Comparison of ENCODE assay signal across 8 cellular contexts in genomic region chr6:108260126-108260808, GRCh38. TPM values are rescaled to one million over a fixed set of nuclear protein-coding genes. Genes with fewer than 3 reads are reported as not detected.
DNase-seq lines count a peak whose midpoint lies in the region; ATAC-seq and TF ChIP-seq lines count a peak whose summit lies in the region.

No MANE protein-coding gene starts in this region.

- ATAC-seq in GM21390 (IDR thresholded peaks at IDR 0.05; ENCODE audit: unreplicated experiment) (peak; percentile 8), T-helper 17 cell (no peak), HG03565 (IDR thresholded peaks at IDR 0.05; ENCODE audit: unreplicated experiment) (no peak)

- peak overlapping the region; percentile 94 for H3K4me3 ChIP-seq in kidney epithelial cell (ENCODE audit: low read depth, low read length)

- no peaks in the 10 kb centered on the region for H3K9me3 Mint-ChIP-seq in chondrocyte (ENCODE audit: low read depth)

- H3K27me3 ChIP-seq in kidney epithelial cell (ENCODE audit: control insufficient read depth, insufficient read depth, low read length), result no peaks in the 10 kb centered on the region

- H3K27ac Mint-ChIP-seq in T-helper 17 cell, result peak overlapping the region; percentile 93
- H3K27ac Mint-ChIP-seq in chondrocyte (ENCODE audit: unreplicated experiment), result peak overlapping the region; percentile 97

- DNase-seq in D341Med (ENCODE audit: low spot score) (peak; percentile 62), HuH-7.5 (ENCODE audit: low spot score) (peak; percentile 43), T-helper 17 cell (no peak), chondrocyte (ENCODE audit: low spot score) (peak; percentile 91), kidney epithelial cell (ENCODE audit: low read depth) (no peak)
- peak; percentile 42 for DNase-seq in stimulated activated CD4-positive, alpha-beta T cell treated with anti-CD3 and anti-CD28 coated beads, Interleukin-15, amount 100 ng/mL, for 24 hours

- H3K27me3 Mint-ChIP-seq in T-helper 17 cell (no peaks in the 10 kb centered on the region), chondrocyte (ENCODE audit: low read depth) (no peaks in the 10 kb centered on the region)

- H3K36me3 Mint-ChIP-seq in T-helper 17 cell (ENCODE audit: low read depth) (no peaks in the 10 kb centered on the region), chondrocyte (ENCODE audit: low read depth) (no peaks in the 10 kb centered on the region)

- peak overlapping the region; percentile 91 for H3K4me3 Mint-ChIP-seq in T-helper 17 cell
- H3K4me3 Mint-ChIP-seq in chondrocyte (ENCODE audit: unreplicated experiment), result peak overlapping the region; percentile 81

- H3K36me3 ChIP-seq in kidney epithelial cell (ENCODE audit: control insufficient read depth, insufficient read depth, low read length), result no peaks in the 10 kb centered on the region

- TF ChIP-seq CTCF in chondrocyte (IDR thresholded peaks at IDR 0.05), result no peak
- no peak for TF ChIP-seq CTCF in kidney epithelial cell (IDR thresholded peaks at IDR 0.05; ENCODE audit: insufficient read depth, low read length, poor library complexity, severe bottlenecking)

- no peaks in the 10 kb centered on the region for H3K9me3 ChIP-seq in T-helper 17 cell (ENCODE audit: control insufficient read depth, low read length, poor library complexity, severe bottlenecking)

- H3K4me1 Mint-ChIP-seq in T-helper 17 cell (peaks cover 10% of the 10 kb centered on the region), chondrocyte (ENCODE audit: low read depth) (peaks cover 29% of the 10 kb centered on the region)

RNA-seq across cellular contexts. Expression of gene SNX3, which starts 0.6 kb away (rescaled TPM):
- total RNA-seq in T-helper 17 cell (10 to 100 TPM; 51.5 to 52.3 TPM), chondrocyte (172 to 178 TPM (median 173 TPM) in 3 replicates), kidney epithelial cell (114 and 130 TPM in 2 replicates)

RNA-seq across cellular contexts. Expression of gene AFG1L, which starts 34.6 kb away (rescaled TPM):
- total RNA-seq in T-helper 17 cell (1 to 10 TPM; 3.0 to 4.8 TPM), chondrocyte (5.9 to 9.0 TPM (median 8.1 TPM) in 3 replicates), kidney epithelial cell (3.1 and 3.6 TPM in 2 replicates)

Comparison
In these comparisons a context has a peak if more than half of its experiments do, and no peak if none do; other contexts are left out.
1. DNase-seq: peak in D341Med (single experiment), HuH-7.5 (single experiment), chondrocyte (single experiment) and stimulated activated CD4-positive, alpha-beta T cell treated with anti-CD3 and anti-CD28 coated beads, Interleukin-15, amount 100 ng/mL, for 24 hours (single experiment); none in T-helper 17 cell (0 of 3) and kidney epithelial cell (single experiment).